1 cellular context compared by ENCODE assay signal in genomic region chr11:94895971-94896370, GRCh38.
TF ChIP-seq lines count a peak whose summit lies in the region.

No MANE protein-coding gene starts in this region.

TF ChIP-seq in IMR-90, 13 proteins besides CTCF, POLR2A, EP300 and RAD21:
- TF ChIP-seq MAFK (IDR thresholded peaks at IDR 0.05; ENCODE audit: low read depth, low read length) (no peak), CEBPB (IDR thresholded peaks at IDR 0.05; ENCODE audit: low read depth, low read length) (peak; percentile 33; the same call in 1 of the 2 replicates), FOS (IDR thresholded peaks at IDR 0.05; ENCODE audit: low read depth, low read length) (0 out of 2 replicates have a peak, but pooled peaks have one; percentile 29), RCOR1 (IDR thresholded peaks at IDR 0.05; ENCODE audit: insufficient replicate concordance, low read length) (no peak)
